Comparison of ENCODE assay signal across 20 cellular contexts in the genomic region with DNA sequence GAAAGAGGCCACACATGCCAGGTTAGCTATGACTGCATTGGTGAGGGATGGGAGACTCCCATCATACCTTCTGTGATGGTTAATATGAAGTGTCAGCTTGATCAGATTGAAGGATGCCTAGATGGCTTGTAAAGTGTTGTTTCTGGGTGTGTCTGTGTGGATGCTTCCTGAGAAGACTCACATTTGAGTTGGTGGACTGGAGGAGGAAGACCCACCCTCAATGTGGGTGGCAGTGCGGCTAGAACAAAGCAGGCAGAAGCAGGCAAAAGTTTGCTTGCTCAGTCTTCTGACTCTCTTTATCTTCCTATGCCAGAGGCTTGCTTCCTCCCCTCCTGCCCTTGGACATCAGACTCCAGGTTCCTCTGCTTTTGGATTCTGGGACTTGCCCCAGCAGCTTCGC.
DNase-seq lines count a peak whose midpoint lies in the region; FAIRE-seq and TF ChIP-seq lines count a peak whose summit lies in the region.
"Had no signal": no experiment of that assay in that cellular context is flagged by ENCODE, and none has a peak within 500 bp of the region (broad histone marks: within the 10 kb centered on the region; RNA-seq: fewer than 3 reads in every experiment).

No MANE protein-coding gene starts in this region.

- no peaks in the 10 kb centered on the region for H3K36me3 ChIP-seq in MM.1S (replicated peaks; ENCODE audit: insufficient read depth, low read length)

- no peak overlapping the region for H3K4me3 ChIP-seq in MM.1S (ENCODE audit: low read length)
- H3K4me3 ChIP-seq: GM23338 had no signal

- H3K9me3 Mint-ChIP-seq in activated T-helper 1 cell treated with anti-CD3 and anti-CD28 coated beads, Interleukin-12 subunit alpha, Interleukin-12 subunit beta, Interleukin-2, Interleukin-4 antibody, amounts not matched to agents 30 ng/mL and 10 ng/mL and 1 ng/mL, durations not matched to agents 14 hours and 24 hours and 36 hours = no peaks in the 10 kb centered on the region
- H3K9me3 Mint-ChIP-seq: CD4-positive, alpha-beta T cell; GM23338; HFFc6 had no signal

- DNase-seq in HTR-8/SVneo (ENCODE audit: insufficient read length, low spot score) = no peak
- DNase-seq in MM.1S = no peak
- no peak for DNase-seq in activated T-helper 1 cell treated with anti-CD3 and anti-CD28 coated beads, Interleukin-12 subunit alpha, Interleukin-12 subunit beta, Interleukin-2, Interleukin-4 antibody, amounts not matched to agents 30 ng/mL and 10 ng/mL and 1 ng/mL, durations not matched to agents 14 hours and 24 hours and 36 hours (ENCODE audit: low spot score)
- no peak for DNase-seq in occipital lobe (lab: John Stamatoyannopoulos, UW)
- no peak for DNase-seq in NCI-H146 (lab: John Stamatoyannopoulos, UW)
- DNase-seq in stimulated activated naive CD4-positive, alpha-beta T cell treated with Interleukin-2 at 50 U/mL for 16 hours (lab: John Stamatoyannopoulos, UW) = no peak
- DNase-seq: ACHN; Caco-2; CD4-positive, alpha-beta T cell; HCEC 1CT; HFFc6; IMR-90 had no signal

- H3K27ac Mint-ChIP-seq in activated T-helper 1 cell treated with anti-CD3 and anti-CD28 coated beads, Interleukin-12 subunit alpha, Interleukin-12 subunit beta, Interleukin-2, Interleukin-4 antibody, amounts not matched to agents 30 ng/mL and 10 ng/mL and 1 ng/mL, durations not matched to agents 14 hours and 24 hours and 36 hours = peak overlapping the region; percentile 14
- H3K27ac Mint-ChIP-seq: CD4-positive, alpha-beta T cell; GM23338; HFFc6 had no signal

- TF ChIP-seq CTCF in MM.1S (IDR thresholded peaks at IDR 0.05; ENCODE audit: low read length) = no peak

- H3K36me3 Mint-ChIP-seq in activated T-helper 1 cell treated with anti-CD3 and anti-CD28 coated beads, Interleukin-12 subunit alpha, Interleukin-12 subunit beta, Interleukin-2, Interleukin-4 antibody, amounts not matched to agents 30 ng/mL and 10 ng/mL and 1 ng/mL, durations not matched to agents 14 hours and 24 hours and 36 hours (ENCODE audit: low read depth) = no peaks in the 10 kb centered on the region

- peak; percentile 52 for FAIRE-seq in HTR-8/SVneo (lab: Jason Lieb, UNC)
- FAIRE-seq: A204.1, D721Med, G401.6, GM12891, H54 had no signal

- no peaks in the 10 kb centered on the region for H3K79me2 ChIP-seq in MM.1S (ENCODE audit: low read length)

- intact Hi-C loops in activated T-helper 1 cell treated with anti-CD3 and anti-CD28 coated beads, Interleukin-12 subunit alpha, Interleukin-12 subunit beta, Interleukin-2, Interleukin-4 antibody, amounts not matched to agents 30 ng/mL and 10 ng/mL and 1 ng/mL, durations not matched to agents 14 hours and 24 hours and 36 hours (cut with micrococcal nuclease) = no loop called here

- 0 out of 2 replicates have a peak overlapping the region, but pooled peaks have one; percentile 10 for H3K4me2 ChIP-seq in MM.1S (ENCODE audit: low read depth, low read length)
- H3K4me2 ChIP-seq: GM23338 had no signal

- H2AFZ ChIP-seq in MM.1S (ENCODE audit: low read length) = peak overlapping the region; percentile 13
- H2AFZ ChIP-seq: GM23338 had no signal

- no peaks in the 10 kb centered on the region for H3K9me3 ChIP-seq in MM.1S (replicated peaks; ENCODE audit: insufficient read depth, low read length)

- no peak overlapping the region for H3K4me3 Mint-ChIP-seq in activated T-helper 1 cell treated with anti-CD3 and anti-CD28 coated beads, Interleukin-12 subunit alpha, Interleukin-12 subunit beta, Interleukin-2, Interleukin-4 antibody, amounts not matched to agents 30 ng/mL and 10 ng/mL and 1 ng/mL, durations not matched to agents 14 hours and 24 hours and 36 hours
- H3K4me3 Mint-ChIP-seq: CD4-positive, alpha-beta T cell; GM23338; HFFc6 had no signal

- no peaks in the 10 kb centered on the region for H3F3A ChIP-seq in MM.1S (ENCODE audit: insufficient read depth, low read length)

- no peak overlapping the region for H3K9ac ChIP-seq in MM.1S (ENCODE audit: low read length)

- no peaks in the 10 kb centered on the region for H3K27me3 Mint-ChIP-seq in activated T-helper 1 cell treated with anti-CD3 and anti-CD28 coated beads, Interleukin-12 subunit alpha, Interleukin-12 subunit beta, Interleukin-2, Interleukin-4 antibody, amounts not matched to agents 30 ng/mL and 10 ng/mL and 1 ng/mL, durations not matched to agents 14 hours and 24 hours and 36 hours (ENCODE audit: insufficient read depth)
- H3K27me3 Mint-ChIP-seq: CD4-positive, alpha-beta T cell had no signal

- no peaks in the 10 kb centered on the region for H4K20me1 ChIP-seq in MM.1S (ENCODE audit: insufficient read depth, low read length)

- H3K4me1 ChIP-seq in MM.1S (ENCODE audit: low read length) = peaks cover 18% of the 10 kb centered on the region
- H3K4me1 ChIP-seq: Caco-2 had no signal

- H3K27me3 ChIP-seq in MM.1S (replicated peaks; ENCODE audit: insufficient read depth, low read length) = no peaks in the 10 kb centered on the region

- peaks cover 14% of the 10 kb centered on the region for H3K4me1 Mint-ChIP-seq in activated T-helper 1 cell treated with anti-CD3 and anti-CD28 coated beads, Interleukin-12 subunit alpha, Interleukin-12 subunit beta, Interleukin-2, Interleukin-4 antibody, amounts not matched to agents 30 ng/mL and 10 ng/mL and 1 ng/mL, durations not matched to agents 14 hours and 24 hours and 36 hours (ENCODE audit: low read depth)

- H3K27ac ChIP-seq in MM.1S (ENCODE audit: low read length) = no peak overlapping the region
- H3K27ac ChIP-seq: C4-2B, HL-60 had no signal

- no peaks in the 10 kb centered on the region; the same call in 1 of the 2 replicates for H3K9me2 ChIP-seq in MM.1S (replicated peaks; ENCODE audit: insufficient read depth, low read length)
